In genomic region chr6:64270083-64270482, GRCh38 we compare ENCODE assay signal across 32 cellular contexts.
"Had no signal": no experiment of that assay in that cellular context is flagged by ENCODE, and none has a peak within 500 bp of the region (broad histone marks: within the 10 kb centered on the region; RNA-seq: fewer than 3 reads in every experiment).

No MANE protein-coding gene starts in this region.

- H3K9me3 ChIP-seq: ascending aorta, breast epithelium, esophagus squamous epithelium, gastrocnemius medialis had no signal

- H3K27me3 ChIP-seq: ascending aorta, breast epithelium, esophagus squamous epithelium, gastrocnemius medialis, heart left ventricle had no signal

- H3K36me3 ChIP-seq: ascending aorta, breast epithelium, esophagus squamous epithelium, gastrocnemius medialis, heart left ventricle had no signal

- ATAC-seq: activated CD4-positive, alpha-beta T cell treated with anti-CD3 and anti-CD28 coated beads for 36 hours; activated CD8-positive, alpha-beta memory T cell treated with anti-CD3 and anti-CD28 coated beads, Interleukin-2, amount 10 ng/mL, durations not matched to agents 7 days and 5 days; activated CD8-positive, alpha-beta T cell treated with anti-CD3 and anti-CD28 coated beads, Interleukin-2, amount 10 ng/mL, durations not matched to agents 7 days and 5 days; activated T-cell treated with anti-CD3 and anti-CD28 coated beads, Interleukin-2, amount 50 U/mL, for 4 hours; activated T-helper 17 cell treated with anti-CD3 and anti-CD28 coated beads, Interleukin-2, amount 50 U/mL, for 72 hours; effector memory CD8-positive, alpha-beta T cell; gastrocnemius medialis; heart left ventricle; T-helper 17 cell had no signal

- H3K4me1 ChIP-seq: ascending aorta, breast epithelium, esophagus squamous epithelium, gastrocnemius medialis, heart left ventricle had no signal

- H3K27ac ChIP-seq: ascending aorta, breast epithelium, epithelial cell of prostate, esophagus squamous epithelium, gastrocnemius medialis, heart left ventricle had no signal

- DNase-seq: activated CD4-positive, alpha-beta memory T cell treated with anti-CD3 and anti-CD28 coated beads for 36 hours; activated CD4-positive, alpha-beta T cell treated with anti-CD3 and anti-CD28 coated beads for 36 hours; activated CD4-positive, alpha-beta T cell treated with anti-CD3 and anti-CD28 coated beads, Interleukin-2, amount 10 ng/mL, durations not matched to agents 24 days and 14 days; activated CD4-positive, CD25-positive, alpha-beta regulatory T cell; activated CD4-positive, CD25-positive, alpha-beta regulatory T cell treated with anti-CD3 and anti-CD28 coated beads, Interleukin-2, amount 50 U/mL, for 72 hours; activated CD8-positive, alpha-beta memory T cell treated with anti-CD3 and anti-CD28 coated beads, Interleukin-2, amount 10 ng/mL, durations not matched to agents 7 days and 5 days; activated CD8-positive, alpha-beta memory T cell treated with anti-CD3 and anti-CD28 coated beads, Interleukin-2, amount 50 U/mL, for 48 hours; activated CD8-positive, alpha-beta T cell treated with anti-CD3 and anti-CD28 coated beads, Interleukin-2, amount 10 ng/mL, durations not matched to agents 7 days and 5 days; activated effector memory CD4-positive, alpha-beta T cell treated with Interleukin-2 at 50 U/mL for 16 hours; activated gamma-delta T cell treated with Interleukin-2 at 50 U/mL for 16 hours; activated naive CD4-positive, alpha-beta T cell treated with anti-CD3 and anti-CD28 coated beads, Interleukin-2, amount 50 U/mL, for 16 hours; activated naive CD4-positive, alpha-beta T cell treated with Interleukin-2 at 50 U/mL for 16 hours; activated T-cell treated with anti-CD3 and anti-CD28 coated beads for 4 hours; activated T-cell treated with anti-CD3 and anti-CD28 coated beads, Interleukin-2, amount 50 U/mL, for 4 hours; amygdala; cortex of kidney; dermis blood vessel endothelial cell; effector CD4-positive, alpha-beta T cell; effector memory CD8-positive, alpha-beta T cell; esophagus squamous epithelium; foreskin fibroblast; gastrocnemius medialis; glutamatergic neuron; heart left ventricle; hypothalamus; T-helper 1 cell; T-helper 17 cell; T1000 had no signal

- H3K4me3 ChIP-seq: ascending aorta, breast epithelium, esophagus squamous epithelium, gastrocnemius medialis, heart left ventricle had no signal
